13 cellular contexts compared by ENCODE assay signal in genomic region chr10:77532068-77532467, GRCh38.
DNase-seq lines count a peak whose midpoint lies in the region; TF ChIP-seq lines count a peak whose summit lies in the region.
"Had no signal": no experiment of that assay in that cellular context is flagged by ENCODE, and none has a peak within 500 bp of the region (broad histone marks: within the 10 kb centered on the region; RNA-seq: fewer than 3 reads in every experiment).

No MANE protein-coding gene starts in this region.

- in situ Hi-C loops in GM23248 (cut with MboI), result no loop called here

- H4K8ac ChIP-seq in mesendoderm (ENCODE audit: low read depth, low read length), result no peak overlapping the region

- H4K5ac ChIP-seq in mesendoderm (ENCODE audit: low read length), result no peak overlapping the region

- H3K27ac ChIP-seq in GM23248 (peak overlapping the region; percentile 94), stomach (peak overlapping the region in 3 of 5 donors; percentile 16 to 64 (median 63)), mesendoderm (ENCODE audit: low read depth, low read length) (no peak overlapping the region)
- H3K27ac ChIP-seq: neutrophil had no signal

- TF ChIP-seq POLR2A in stomach (IDR thresholded peaks at IDR 0.05), result no peak

- H3K4me3 ChIP-seq in GM23248 (peak overlapping the region; percentile 52), fibroblast of mammary gland (ENCODE audit: control insufficient read depth, low read depth, low read length) (no peak overlapping the region), stomach (no peak overlapping the region), mesendoderm (ENCODE audit: low read length) (no peak overlapping the region)

- H3K27me3 ChIP-seq in GM23248 (replicated peaks; ENCODE audit: insufficient read depth) (no peaks in the 10 kb centered on the region), stomach (no peaks in the 10 kb centered on the region), mesendoderm (ENCODE audit: insufficient read depth, low read length, poor library complexity) (no peaks in the 10 kb centered on the region)

- DNase-seq in GM23248, result peak; percentile 72
- peak; percentile 94 for DNase-seq in RPMI7951 (ENCODE audit: low read depth)
- peak; percentile 79 for DNase-seq in fibroblast of mammary gland (ENCODE audit: low read depth)
- DNase-seq in stomach, result no peak
- DNase-seq in activated naive CD8-positive, alpha-beta T cell treated with anti-CD3 and anti-CD28 coated beads for 36 hours, result no peak
- no peak for DNase-seq in effector CD4-positive, alpha-beta T cell
- DNase-seq in mesendoderm, result no peak
- DNase-seq in NCI-H1417 (lab: John Stamatoyannopoulos, UW), result no peak
- DNase-seq: activated CD4-positive, CD25-positive, alpha-beta regulatory T cell; NCI-H2029; RPMI8226 had no signal

- no peak for TF ChIP-seq EP300 in stomach (IDR thresholded peaks at IDR 0.05)

- H3K27ac Mint-ChIP-seq in activated naive CD8-positive, alpha-beta T cell treated with anti-CD3 and anti-CD28 coated beads for 36 hours, result no peak overlapping the region
- H3K27ac Mint-ChIP-seq: activated T-helper 2 cell treated with anti-CD3 and anti-CD28 coated beads, Interferon-gamma antibody, Interleukin-2, Interleukin-4, amounts not matched to agents 10 μg/mL and 5 μg/mL and 100 μg/mL, durations not matched to agents 14 hours and 24 hours and 36 hours had no signal

- H3K36me3 ChIP-seq in GM23248 (ENCODE audit: low read depth), result no peaks in the 10 kb centered on the region
- H3K36me3 ChIP-seq in stomach, result no peaks in the 10 kb centered on the region
- no peaks in the 10 kb centered on the region for H3K36me3 ChIP-seq in mesendoderm (ENCODE audit: control insufficient read depth, insufficient read depth, low read length)
- H3K36me3 ChIP-seq: neutrophil had no signal

- H3K4me2 ChIP-seq in GM23248 (ENCODE audit: unreplicated experiment) (peak overlapping the region; percentile 84), mesendoderm (ENCODE audit: low read length) (no peak overlapping the region)

- H4K20me1 ChIP-seq in GM23248 (ENCODE audit: insufficient read depth), result no peaks in the 10 kb centered on the region

- H3K9me3 ChIP-seq in GM23248 (ENCODE audit: low read depth) (no peaks in the 10 kb centered on the region), stomach (no peaks in the 10 kb centered on the region)
- H3K9me3 ChIP-seq: neutrophil had no signal

- peaks cover 16% of the 10 kb centered on the region for H3F3A ChIP-seq in GM23248 (ENCODE audit: insufficient read depth)

- H2BK5ac ChIP-seq in mesendoderm (ENCODE audit: low read length), result no peak overlapping the region

- no peak overlapping the region for H3K4me3 Mint-ChIP-seq in activated naive CD8-positive, alpha-beta T cell treated with anti-CD3 and anti-CD28 coated beads for 36 hours

- H3K9ac ChIP-seq in GM23248 (peak overlapping the region; percentile 74), mesendoderm (ENCODE audit: low read length) (no peak overlapping the region)

- WGBS in GM23248 (ENCODE audit: low coverage in 1 of 2, low lambda C conversion rate in 2 of 2, missing lambda C conversion rate in 2 of 2), 2 experiments, result 67 to 68% methylated on average over 12 of the region's 12 CpGs
- 79 to 83% (median 81%) methylated on average over 12 of the region's 12 CpGs for WGBS in stomach, 5 donors
- no CpG with 5 or more reads among the region's 12 CpGs for WGBS in mesendoderm (ENCODE audit: extremely low coverage, insufficient coverage, low lambda C conversion rate)

- H3K9me3 Mint-ChIP-seq in activated naive CD8-positive, alpha-beta T cell treated with anti-CD3 and anti-CD28 coated beads for 36 hours, result no peaks in the 10 kb centered on the region
- H3K9me3 Mint-ChIP-seq: activated T-helper 2 cell treated with anti-CD3 and anti-CD28 coated beads, Interferon-gamma antibody, Interleukin-2, Interleukin-4, amounts not matched to agents 10 μg/mL and 5 μg/mL and 100 μg/mL, durations not matched to agents 14 hours and 24 hours and 36 hours had no signal

- H3K4me1 ChIP-seq in GM23248 (ENCODE audit: insufficient read depth) (peaks cover 43% of the 10 kb centered on the region), stomach (peaks cover 0 to 48% (median 20%) of the 10 kb centered on the region in 4 donors), mesendoderm (ENCODE audit: control insufficient read depth, low read depth, low read length) (no peaks in the 10 kb centered on the region)

- intact Hi-C loops in stomach (cut with DNase I; ENCODE audit: low total_unique reads), result no loop called here

- no peaks in the 10 kb centered on the region for H3K36me3 Mint-ChIP-seq in activated naive CD8-positive, alpha-beta T cell treated with anti-CD3 and anti-CD28 coated beads for 36 hours

- no peak overlapping the region for H3K23ac ChIP-seq in mesendoderm (ENCODE audit: low read length)

- TF ChIP-seq CTCF in fibroblast of mammary gland (conservative IDR thresholded peaks at IDR 0.05; ENCODE audit: control insufficient read depth, insufficient read depth, low read depth, low read length) (no peak), stomach (IDR thresholded peaks at IDR 0.05) (no peak)

- H2BK120ac ChIP-seq in mesendoderm (ENCODE audit: low read depth, low read length), result no peak overlapping the region

- no peak overlapping the region for H3K18ac ChIP-seq in mesendoderm (ENCODE audit: low read length)

- H3K9me2 ChIP-seq in GM23248 (ENCODE audit: insufficient read depth), result no peaks in the 10 kb centered on the region

- no peaks in the 10 kb centered on the region for H3K79me1 ChIP-seq in mesendoderm (ENCODE audit: low read length)

- H3K56ac ChIP-seq in mesendoderm (ENCODE audit: low read length), result no peak overlapping the region

- peaks cover 4% of the 10 kb centered on the region; the same call in 1 of the 2 replicates for H3K79me2 ChIP-seq in GM23248 (ENCODE audit: insufficient read depth)
- no peaks in the 10 kb centered on the region for H3K79me2 ChIP-seq in mesendoderm (ENCODE audit: control insufficient read depth, insufficient read depth, low read length)

- H2AFZ ChIP-seq in GM23248, result peak overlapping the region; percentile 57

- no peaks in the 10 kb centered on the region for H3K4me1 Mint-ChIP-seq in activated naive CD8-positive, alpha-beta T cell treated with anti-CD3 and anti-CD28 coated beads for 36 hours

- H2AK5ac ChIP-seq in mesendoderm (ENCODE audit: low read length), result no peak overlapping the region

- H2BK15ac ChIP-seq in mesendoderm (replicated peaks; ENCODE audit: low read depth), result no peak overlapping the region

- no peak overlapping the region for H3K4ac ChIP-seq in mesendoderm (ENCODE audit: low read depth, low read length)

- H3K27me3 Mint-ChIP-seq in activated naive CD8-positive, alpha-beta T cell treated with anti-CD3 and anti-CD28 coated beads for 36 hours, result peaks cover 13% of the 10 kb centered on the region

Comparison
In these comparisons a context has a peak if more than half of its experiments do, and no peak if none do; other contexts are left out.
1. DNase-seq: peak in GM23248 (single experiment), RPMI7951 (single experiment) and fibroblast of mammary gland (single experiment); none in stomach (single experiment), activated naive CD8-positive, alpha-beta T cell treated with anti-CD3 and anti-CD28 coated beads for 36 hours (single experiment), effector CD4-positive, alpha-beta T cell (single experiment), mesendoderm (single experiment) and NCI-H1417 (0 of 3).